ENCODE assay signal across 1 cellular context in genomic region chr16:24255446-24256352, GRCh38.
TF ChIP-seq lines count a peak whose summit lies in the region.

CACNG3 (plus strand) TSS chr16:24256335; CDS start chr16:24256755, 420 bp downstream.

TF ChIP-seq in HepG2, 621 proteins besides CTCF, POLR2A, EP300 and RAD21 (continued from another document and continues in another):
- no peak for TF ChIP-seq ZNF318 (CRISPR knock-in tag; IDR thresholded peaks at IDR 0.05)
- no peak for TF ChIP-seq HINFP (CRISPR knock-in tag; IDR thresholded peaks at IDR 0.05; ENCODE audit: low read depth)
- no peak for TF ChIP-seq ZMYM2 (CRISPR knock-in tag; IDR thresholded peaks at IDR 0.05)
- no peak for TF ChIP-seq ZKSCAN8 (CRISPR knock-in tag; IDR thresholded peaks at IDR 0.05; ENCODE audit: borderline replicate concordance)
- peak; percentile 51; the same call in 1 of the 2 replicates for TF ChIP-seq HDAC2 (CRISPR knock-in tag; IDR thresholded peaks at IDR 0.05)
- TF ChIP-seq RXRB (CRISPR knock-in tag; IDR thresholded peaks at IDR 0.05; ENCODE audit: borderline replicate concordance) = no peak
- no peak for TF ChIP-seq AGO2 (optimal IDR thresholded peaks at IDR 0.05; ENCODE audit: low read depth, low read length)
- TF ChIP-seq ZNF441 (CRISPR knock-in tag; IDR thresholded peaks at IDR 0.05; ENCODE audit: borderline replicate concordance) = peak; percentile 59; the same call in 1 of the 2 replicates
- 0 out of 2 replicates have a peak, but pooled peaks have one; percentile 30 for TF ChIP-seq SATB2 (CRISPR knock-in tag; IDR thresholded peaks at IDR 0.05)
- 0 out of 2 replicates have a peak, but pooled peaks have one; percentile 48 for TF ChIP-seq PCBP1 (IDR thresholded peaks at IDR 0.05; ENCODE audit: borderline replicate concordance, low read depth, low read length)
- TF ChIP-seq ZNF557 (CRISPR knock-in tag; IDR thresholded peaks at IDR 0.05) = 0 out of 2 replicates have a peak, but pooled peaks have one; percentile 54
- 0 out of 2 replicates have a peak, but pooled peaks have one; percentile 44 for TF ChIP-seq ZNF639 (CRISPR knock-in tag; conservative IDR thresholded peaks at IDR 0.05)
- peak; percentile 34; the same call in 1 of the 2 replicates for TF ChIP-seq MAF1 (CRISPR knock-in tag; IDR thresholded peaks at IDR 0.05; ENCODE audit: borderline replicate concordance)
- TF ChIP-seq KLF11 (CRISPR knock-in tag; IDR thresholded peaks at IDR 0.05) = peak; percentile 34; the same call in 1 of the 2 replicates
- TF ChIP-seq SP5 (CRISPR knock-in tag; IDR thresholded peaks at IDR 0.05; ENCODE audit: borderline replicate concordance, low read depth) = 0 out of 2 replicates have a peak, but pooled peaks have one; percentile 29
- peak; percentile 82 to 94 for TF ChIP-seq REST (IDR thresholded peaks at IDR 0.05; ENCODE audit: borderline replicate concordance in 1 of 2, low read depth in 1 of 2, low read length in 2 of 2)
- peak; percentile 62; the same call in 1 of the 2 replicates for TF ChIP-seq MEIS2 (CRISPR knock-in tag; IDR thresholded peaks at IDR 0.05)
- TF ChIP-seq SALL1 (CRISPR knock-in tag; IDR thresholded peaks at IDR 0.05) = peak; percentile 67
- no peak for TF ChIP-seq XBP1 (CRISPR knock-in tag; IDR thresholded peaks at IDR 0.05)
- no peak for TF ChIP-seq HIVEP1 (CRISPR knock-in tag; IDR thresholded peaks at IDR 0.05)
- TF ChIP-seq ZNF605 (CRISPR knock-in tag; IDR thresholded peaks at IDR 0.05) = peak; percentile 56
- 0 out of 2 replicates have a peak, but pooled peaks have one; percentile 42 for TF ChIP-seq ZNF430 (CRISPR knock-in tag; IDR thresholded peaks at IDR 0.05)
- peak; percentile 74; the same call in 1 of the 2 replicates for TF ChIP-seq NKX3-1 (CRISPR knock-in tag; IDR thresholded peaks at IDR 0.05)
- no peak for TF ChIP-seq TCF7 (IDR thresholded peaks at IDR 0.05; ENCODE audit: low read depth)
- TF ChIP-seq ZNF574 (CRISPR knock-in tag; IDR thresholded peaks at IDR 0.05) = 0 out of 2 replicates have a peak, but pooled peaks have one; percentile 25
- 0 out of 2 replicates have a peak, but pooled peaks have one; percentile 33 for TF ChIP-seq ZNF564 (CRISPR knock-in tag; IDR thresholded peaks at IDR 0.05)
- no peak for TF ChIP-seq NFE2 (CRISPR knock-in tag; IDR thresholded peaks at IDR 0.05)
- TF ChIP-seq ZFP91 (CRISPR knock-in tag; IDR thresholded peaks at IDR 0.05; ENCODE audit: borderline replicate concordance) = peak; percentile 36; the same call in 1 of the 2 replicates
- TF ChIP-seq EHMT2 (IDR thresholded peaks at IDR 0.05; ENCODE audit: borderline replicate concordance, low read depth, low read length) = peak; percentile 85
- peak; percentile 51; the same call in 1 of the 2 replicates for TF ChIP-seq PATZ1 (CRISPR knock-in tag; IDR thresholded peaks at IDR 0.05)
- peak; percentile 59; the same call in 1 of the 2 replicates for TF ChIP-seq ATF7-NPFF (CRISPR knock-in tag; IDR thresholded peaks at IDR 0.05; ENCODE audit: low read depth)
- peak; percentile 46; the same call in 1 of the 2 replicates for TF ChIP-seq TFE3 (CRISPR knock-in tag; IDR thresholded peaks at IDR 0.05)
